In genomic region chr15:40108061-40108854, GRCh38 we compare ENCODE assay signal across 8 cellular contexts. TPM values are rescaled to one million over a fixed set of nuclear protein-coding genes. Genes with fewer than 3 reads are reported as not detected.
DNase-seq lines count a peak whose midpoint lies in the region; ATAC-seq and TF ChIP-seq lines count a peak whose summit lies in the region.

No MANE protein-coding gene starts in this region.

- H3K4me2 ChIP-seq in parathyroid adenoma (ENCODE audit: low read length): peak overlapping the region; percentile 81

- TF ChIP-seq CTCF in GM10248 (IDR thresholded peaks at IDR 0.05; ENCODE audit: control extremely low read depth, extremely low read depth, low read depth, missing control alignments): no peak
- TF ChIP-seq CTCF in parathyroid adenoma (IDR thresholded peaks at IDR 0.05): no peak

- no peaks in the 10 kb centered on the region for H3K27me3 ChIP-seq in parathyroid adenoma (ENCODE audit: control insufficient read depth, insufficient read depth, low read length)

- H3K4me3 ChIP-seq in parathyroid adenoma (ENCODE audit: low read depth, low read length): peak overlapping the region; percentile 67

- POLR2A ChIA-PET in GM10248 (lab: Yijun Ruan, JAX): interaction anchor here (0.9 to 4.0 kb wide), 2 partner anchors 11 to 655 kb away, joined by 4 to 25 read pairs; partner anchors contain the start of gene GCHFR

- peaks cover 27% of the 10 kb centered on the region for H3K4me1 ChIP-seq in parathyroid adenoma

- ATAC-seq in HG02943 (IDR thresholded peaks at IDR 0.05; ENCODE audit: low read depth, unreplicated experiment) (peak; percentile 2), Right ventricle myocardium superior (ENCODE audit: poor library complexity) (peak; percentile 14), GM18907 (IDR thresholded peaks at IDR 0.05; ENCODE audit: unreplicated experiment) (no peak), GM18870 (IDR thresholded peaks at IDR 0.05; ENCODE audit: unreplicated experiment) (no peak)

- intact Hi-C loops in Right ventricle myocardium superior (cut with DNase I): loop anchor here (5.0 kb wide), 2 partner anchors 41 to 61 kb away; no protein-coding TSS in a partner anchor

- H3K36me3 ChIP-seq in parathyroid adenoma (ENCODE audit: control insufficient read depth, insufficient read depth, low read length): no peaks in the 10 kb centered on the region

- H3K9me3 ChIP-seq in parathyroid adenoma (ENCODE audit: control insufficient read depth, low read length): no peaks in the 10 kb centered on the region

- no peaks in the 10 kb centered on the region for H3K79me2 ChIP-seq in parathyroid adenoma

- CTCF ChIA-PET in GM10248 (lab: Yijun Ruan, JAX): interaction anchor here (0.7 to 28.6 kb wide), 11 partner anchors 1 to 319 kb away, joined by 3 to 511 read pairs (median 4); partner anchors contain the start of genes BMF, BUB1B and SRP14

- DNase-seq in GM10248 (ENCODE audit: extremely low spot score) (peak; percentile 28), Right ventricle myocardium superior (peak; percentile 83), inferior parietal cortex (ENCODE audit: extremely low spot score) (no peak)
- peak; percentile 47 to 52 for DNase-seq in activated T-cell treated with anti-CD3 and anti-CD28 coated beads, Interleukin-2, amount 50 U/mL, for 48 hours

- peak overlapping the region; percentile 69 for H2AFZ ChIP-seq in parathyroid adenoma

- H3K27ac ChIP-seq in parathyroid adenoma: peak overlapping the region; percentile 42

- H3K9ac ChIP-seq in parathyroid adenoma: no peak overlapping the region

RNA-seq across cellular contexts. Expression of gene BMF, which starts 0.4 kb away (rescaled TPM):
- total RNA-seq in Right ventricle myocardium superior: 3.4 TPM

RNA-seq across cellular contexts. Expression of gene BUB1B, which starts 52.6 kb away (rescaled TPM):
- total RNA-seq in Right ventricle myocardium superior: 1.3 TPM

Comparison
In these comparisons a context has a peak if more than half of its experiments do, and no peak if none do; other contexts are left out.
1. ATAC-seq: peak in HG02943 (single experiment) and Right ventricle myocardium superior (single experiment); none in GM18907 (single experiment) and GM18870 (single experiment).